12 cellular contexts compared by ENCODE assay signal in the genomic region with DNA sequence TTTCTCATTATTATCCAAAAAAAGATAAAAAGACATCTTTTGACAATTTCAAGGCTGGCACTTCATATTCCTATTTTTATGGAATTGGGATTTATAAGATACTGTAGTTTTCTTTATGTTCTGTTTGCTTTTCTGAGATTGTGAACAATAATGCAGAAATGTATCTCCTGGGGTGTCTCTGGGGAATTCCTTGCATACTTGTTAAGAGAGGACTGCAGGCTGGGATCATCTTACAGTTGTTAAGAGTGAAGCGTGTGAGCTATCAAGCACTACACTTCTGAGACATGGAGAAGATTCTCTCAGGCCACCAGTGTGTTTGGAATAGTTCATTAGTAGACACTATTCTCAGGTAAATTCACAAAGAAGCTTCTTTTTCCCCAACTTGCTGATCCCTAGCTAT.
A peak's percentile ranks its signal among the peaks of the same experiment; 100 is the strongest.
DNase-seq lines count a peak whose midpoint lies in the region; ATAC-seq and TF ChIP-seq lines count a peak whose summit lies in the region.
"Had no signal": no experiment of that assay in that cellular context is flagged by ENCODE, and none has a peak within 500 bp of the region (broad histone marks: within the 10 kb centered on the region; RNA-seq: fewer than 3 reads in every experiment).

No MANE protein-coding gene starts in this region.

- no peaks in the 10 kb centered on the region for H3K4me1 Mint-ChIP-seq in stimulated activated naive CD8-positive, alpha-beta T cell treated with anti-CD3 and anti-CD28 coated beads, Interleukin-15, amount 100 ng/mL, for 72 hours
- H3K4me1 Mint-ChIP-seq: CD4-positive, CD25-positive, alpha-beta regulatory T cell had no signal

- peaks cover 30% of the 10 kb centered on the region for H3K4me1 ChIP-seq in HUES64 (ENCODE audit: insufficient read depth, low read length)
- H3K4me1 ChIP-seq in psoas muscle: no peaks in the 10 kb centered on the region
- H3K4me1 ChIP-seq: foreskin keratinocyte had no signal

- H3K27ac Mint-ChIP-seq in stimulated activated naive CD8-positive, alpha-beta T cell treated with anti-CD3 and anti-CD28 coated beads, Interleukin-15, amount 100 ng/mL, for 72 hours: no peak overlapping the region
- H3K27ac Mint-ChIP-seq: CD4-positive, CD25-positive, alpha-beta regulatory T cell had no signal

- TF ChIP-seq CTCF in AG10803 (conservative IDR thresholded peaks at IDR 0.05; ENCODE audit: low read length): no peak
- no peak for TF ChIP-seq CTCF in astrocyte of the spinal cord (IDR thresholded peaks at IDR 0.05; ENCODE audit: low read depth, low read length)
- no peak for TF ChIP-seq CTCF in psoas muscle (IDR thresholded peaks at IDR 0.05)

- H3K36me3 ChIP-seq in HUES64 (ENCODE audit: insufficient read depth, low read length) (no peaks in the 10 kb centered on the region), psoas muscle (ENCODE audit: insufficient read depth in 1 of 2, low read depth in 1 of 2) (no peaks in the 10 kb centered on the region)
- H3K36me3 ChIP-seq: left ventricle myocardium inferior had no signal

- H3K4me3 Mint-ChIP-seq in stimulated activated naive CD8-positive, alpha-beta T cell treated with anti-CD3 and anti-CD28 coated beads, Interleukin-15, amount 100 ng/mL, for 72 hours: no peak overlapping the region
- H3K4me3 Mint-ChIP-seq: CD4-positive, CD25-positive, alpha-beta regulatory T cell had no signal

- WGBS in HUES64: 76% methylated on average over 1 of the region's 1 CpG
- 49 to 66% (median 65%) methylated on average over 1 of the region's 1 CpG for WGBS in psoas muscle, 3 donors

- peak overlapping the region; percentile 37; the same call in 1 of the 2 replicates for H3K9ac ChIP-seq in HUES64 (ENCODE audit: low read depth, low read length)

- intact Hi-C loops in psoas muscle (cut with DNase I): no loop called here

- H3K27me3 Mint-ChIP-seq in stimulated activated naive CD8-positive, alpha-beta T cell treated with anti-CD3 and anti-CD28 coated beads, Interleukin-15, amount 100 ng/mL, for 72 hours: peaks cover 9% of the 10 kb centered on the region

- DNase-seq in AG10803 (ENCODE audit: low read depth): peak; percentile 88
- DNase-seq in astrocyte of the spinal cord (ENCODE audit: low read depth, low spot score): peak; percentile 78
- peak; percentile 5 for DNase-seq in left kidney (ENCODE audit: low read depth, low spot score)
- no peak for DNase-seq in stimulated activated naive CD8-positive, alpha-beta T cell treated with anti-CD3 and anti-CD28 coated beads, Interleukin-15, amount 100 ng/mL, for 72 hours
- DNase-seq in activated CD8-positive, alpha-beta memory T cell treated with anti-CD3 and anti-CD28 coated beads, Interleukin-2, amount 50 U/mL, for 4 hours: no peak
- no peak for DNase-seq in NCI-H146 (lab: John Stamatoyannopoulos, UW)
- no peak for DNase-seq in psoas muscle
- DNase-seq: activated gamma-delta T cell; CD4-positive, CD25-positive, alpha-beta regulatory T cell; left ventricle myocardium inferior had no signal

- in situ Hi-C loops in astrocyte of the spinal cord (cut with HindIII; ENCODE audit: low sequenced_read_pairs): no loop called here

- no peak for ATAC-seq in stimulated activated naive CD8-positive, alpha-beta T cell treated with anti-CD3 and anti-CD28 coated beads, Interleukin-15, amount 100 ng/mL, for 72 hours
- no peak for ATAC-seq in psoas muscle
- ATAC-seq: foreskin keratinocyte had no signal

- H3K4me3 ChIP-seq in AG10803 (ENCODE audit: low read length) (no peak overlapping the region), HUES64 (ENCODE audit: low read length) (no peak overlapping the region), astrocyte of the spinal cord (ENCODE audit: low read depth, low read length) (no peak overlapping the region), psoas muscle (no peak overlapping the region)
- H3K4me3 ChIP-seq: left ventricle myocardium inferior had no signal

- no peaks in the 10 kb centered on the region for H3K9me3 Mint-ChIP-seq in stimulated activated naive CD8-positive, alpha-beta T cell treated with anti-CD3 and anti-CD28 coated beads, Interleukin-15, amount 100 ng/mL, for 72 hours

- H3K27me3 ChIP-seq in HUES64 (ENCODE audit: insufficient read depth, low read length): no peaks in the 10 kb centered on the region
- H3K27me3 ChIP-seq in psoas muscle (ENCODE audit: insufficient read depth in 3 of 3, low read length in 2 of 3): no peaks in the 10 kb centered on the region
- H3K27me3 ChIP-seq: foreskin keratinocyte had no signal

- peak overlapping the region; percentile 68; the same call in 1 of the 2 replicates for H3K27ac ChIP-seq in HUES64 (ENCODE audit: low read depth, low read length)
- H3K27ac ChIP-seq in psoas muscle: no peak overlapping the region
- H3K27ac ChIP-seq: foreskin keratinocyte, left ventricle myocardium inferior had no signal

- H3K9me3 ChIP-seq in HUES64 (ENCODE audit: insufficient read depth, low read depth, low read length): no peaks in the 10 kb centered on the region
- H3K9me3 ChIP-seq in psoas muscle: no peaks in the 10 kb centered on the region
- H3K9me3 ChIP-seq: left ventricle myocardium inferior had no signal

Comparison
In these comparisons a context has a peak if more than half of its experiments do, and no peak if none do; other contexts are left out.
1. DNase-seq: peak in AG10803 (single experiment), astrocyte of the spinal cord (single experiment) and left kidney (single experiment); none in stimulated activated naive CD8-positive, alpha-beta T cell treated with anti-CD3 and anti-CD28 coated beads, Interleukin-15, amount 100 ng/mL, for 72 hours (0 of 2), activated CD8-positive, alpha-beta memory T cell treated with anti-CD3 and anti-CD28 coated beads, Interleukin-2, amount 50 U/mL, for 4 hours (single experiment), NCI-H146 (single experiment) and psoas muscle (0 of 2).